In genomic region chr15:62850791-62851291, GRCh38 we compare ENCODE assay signal across 11 cellular contexts.
DNase-seq lines count a peak whose midpoint lies in the region; ATAC-seq and TF ChIP-seq lines count a peak whose summit lies in the region.
"Had no signal": no experiment of that assay in that cellular context is flagged by ENCODE, and none has a peak within 500 bp of the region (broad histone marks: within the 10 kb centered on the region; RNA-seq: fewer than 3 reads in every experiment).

No MANE protein-coding gene starts in this region.

- H3F3A ChIP-seq in SK-N-SH (replicated peaks; ENCODE audit: insufficient read depth), result peaks cover 20% of the 10 kb centered on the region

- ATAC-seq in foreskin keratinocyte (peak; percentile 40), heart left ventricle (no peak), HG03432 (IDR thresholded peaks at IDR 0.05; ENCODE audit: unreplicated experiment) (no peak)
- ATAC-seq: stimulated activated memory B cell treated with anti-CD40 and anti-IgM and Interleukin-4, amounts not matched to agents 10 μg/mL and 1 μg/mL and 100 μg/mL, for 72 hours had no signal

- H3K27ac ChIP-seq in SK-N-SH (ENCODE audit: low read depth in 2 of 2, low read length in 1 of 2) (peak overlapping the region; percentile 86 to 91), foreskin keratinocyte (no peak overlapping the region), rectal smooth muscle tissue (ENCODE audit: low read depth, low read length) (peak overlapping the region; percentile 60), heart left ventricle (peak overlapping the region in 1 of 12 donors; percentile 37), vagina (no peak overlapping the region)

- peaks cover 3% of the 10 kb centered on the region; the same call in 1 of the 2 replicates for H3K79me2 ChIP-seq in SK-N-SH (ENCODE audit: insufficient read depth)

- no peaks in the 10 kb centered on the region for H4K20me1 ChIP-seq in SK-N-SH (ENCODE audit: insufficient read depth)

- no peaks in the 10 kb centered on the region for H3K9me2 ChIP-seq in SK-N-SH

- H3K36me3 ChIP-seq in SK-N-SH (replicated peaks in 1 of 2; ENCODE audit: control insufficient read depth in 1 of 2, insufficient read depth in 2 of 2, low read length in 1 of 2), result no peaks in the 10 kb centered on the region
- no peaks in the 10 kb centered on the region for H3K36me3 ChIP-seq in rectal smooth muscle tissue (ENCODE audit: control insufficient read depth, insufficient read depth, low read length)
- no peaks in the 10 kb centered on the region for H3K36me3 ChIP-seq in heart left ventricle
- H3K36me3 ChIP-seq in vagina, result no peaks in the 10 kb centered on the region

- TF ChIP-seq POLR2A in heart left ventricle (IDR thresholded peaks at IDR 0.05) (no peak), vagina (IDR thresholded peaks at IDR 0.05) (no peak)

- H3K4me2 ChIP-seq in SK-N-SH, result peak overlapping the region; percentile 60

- H3K4me3 ChIP-seq in SK-N-SH (ENCODE audit: low read depth in 2 of 2, low read length in 1 of 2) (peak overlapping the region in 1 of 2 experiments; percentile 43; a peak in 1 of 4 replicates), rectal smooth muscle tissue (ENCODE audit: low read length) (no peak overlapping the region), heart left ventricle (no peak overlapping the region), vagina (no peak overlapping the region)

- CTCF ChIA-PET in SK-N-SH (lab: Yijun Ruan, JAX), result interaction anchor here (0.6 to 1.0 kb wide), 4 partner anchors 10 to 220 kb away, joined by 3 to 5 read pairs (median 4); no protein-coding TSS in a partner anchor

- DNase-seq in GM03348 (ENCODE audit: low spot score) (peak; percentile 85), SK-N-SH (no peak), foreskin keratinocyte (peak; percentile 69 to 87), heart left ventricle (no peak), vagina (ENCODE audit: extremely low spot score in 2 of 2) (no peak), activated T-cell treated with anti-CD3 and anti-CD28 coated beads for 4 hours (no peak)
- DNase-seq: GF-D8, NCI-H1105 treated with DMSO at 0.1 percent for 48 hours had no signal

- POLR2A ChIA-PET in SK-N-SH (lab: Yijun Ruan, JAX), result no interaction called here

- WGBS in SK-N-SH (ENCODE audit: low lambda C conversion rate), result 21% methylated on average over 9 of the region's 9 CpGs
- WGBS in heart left ventricle, 4 donors, result 81 to 86% (median 84%) methylated on average over 8 to 9 of the region's 9 CpGs

- TF ChIP-seq RAD21 in SK-N-SH (IDR thresholded peaks at IDR 0.05; ENCODE audit: low read length), result no peak

- H3K9me3 ChIP-seq in SK-N-SH (no peaks in the 10 kb centered on the region), heart left ventricle (no peaks in the 10 kb centered on the region), vagina (no peaks in the 10 kb centered on the region)

- H2AFZ ChIP-seq in SK-N-SH (ENCODE audit: low read depth), result peak overlapping the region; percentile 30; the same call in 1 of the 2 replicates

- peaks cover 14 to 19% of the 10 kb centered on the region in 2 experiments for H3K4me1 ChIP-seq in SK-N-SH (ENCODE audit: control insufficient read depth in 1 of 2, insufficient read depth in 2 of 2, low read depth in 1 of 2, low read length in 1 of 2)
- peaks cover 8% of the 10 kb centered on the region for H3K4me1 ChIP-seq in foreskin keratinocyte
- peaks cover 8% of the 10 kb centered on the region for H3K4me1 ChIP-seq in rectal smooth muscle tissue (ENCODE audit: control insufficient read depth, insufficient read depth, low read length)
- peaks cover 0 to 24% (median 13%) of the 10 kb centered on the region in 12 donors for H3K4me1 ChIP-seq in heart left ventricle
- H3K4me1 ChIP-seq in vagina, result peaks cover 9% of the 10 kb centered on the region

- no peak for TF ChIP-seq CTCF in SK-N-SH (IDR thresholded peaks at IDR 0.05)
- TF ChIP-seq CTCF in foreskin keratinocyte (conservative IDR thresholded peaks at IDR 0.05), result no peak
- TF ChIP-seq CTCF in heart left ventricle (IDR thresholded peaks at IDR 0.05), result no peak
- no peak for TF ChIP-seq CTCF in vagina (IDR thresholded peaks at IDR 0.05)

- intact Hi-C loops in heart left ventricle (cut with DNase I) (loop anchor here in 1 of 10 donors (5.0 kb wide), 1 partner anchor 191 kb away; the partner anchor contains the start of gene TPM1), vagina (cut with DNase I) (no loop called here)

- H3K9ac ChIP-seq in SK-N-SH (peak overlapping the region; percentile 71), rectal smooth muscle tissue (ENCODE audit: low read length) (no peak overlapping the region)

- TF ChIP-seq EP300 in SK-N-SH (IDR thresholded peaks at IDR 0.05; ENCODE audit: borderline replicate concordance in 1 of 2, low read depth in 1 of 2, low read length in 1 of 2), result peak in 1 of 2 experiments; percentile 97; a peak in 2 of 4 replicates

- no peaks in the 10 kb centered on the region for H3K27me3 ChIP-seq in SK-N-SH (ENCODE audit: insufficient read depth)
- H3K27me3 ChIP-seq in foreskin keratinocyte, result no peaks in the 10 kb centered on the region
- no peaks in the 10 kb centered on the region for H3K27me3 ChIP-seq in rectal smooth muscle tissue (ENCODE audit: control insufficient read depth, insufficient read depth, low read length)
- no peaks in the 10 kb centered on the region for H3K27me3 ChIP-seq in heart left ventricle
- H3K27me3 ChIP-seq in vagina, result no peaks in the 10 kb centered on the region

TF ChIP-seq in SK-N-SH, 30 proteins besides CTCF, POLR2A, EP300 and RAD21 (continues in another document):
- TF ChIP-seq GABPA (IDR thresholded peaks at IDR 0.05; ENCODE audit: low read depth), result 0 out of 2 replicates have a peak, but pooled peaks have one; percentile 8
- TF ChIP-seq SIN3A (IDR thresholded peaks at IDR 0.05; ENCODE audit: borderline replicate concordance, low read depth, low read length), result peak; percentile 69; the same call in 1 of the 2 replicates
- TF ChIP-seq TCF12 (IDR thresholded peaks at IDR 0.05), result peak; percentile 96
- peak; percentile 59; the same call in 1 of the 2 replicates for TF ChIP-seq YY1 (IDR thresholded peaks at IDR 0.05; ENCODE audit: low read depth)
- peak; percentile 27; the same call in 1 of the 2 replicates for TF ChIP-seq TAF1 (IDR thresholded peaks at IDR 0.05; ENCODE audit: borderline replicate concordance, low read depth, low read length)
- TF ChIP-seq NFIC (IDR thresholded peaks at IDR 0.05; ENCODE audit: borderline replicate concordance), result peak; percentile 80
- peak; percentile 62; the same call in 1 of the 2 replicates for TF ChIP-seq POLR2AphosphoS5 (IDR thresholded peaks at IDR 0.05; ENCODE audit: low read depth, low read length)
- no peak for TF ChIP-seq EZH2phosphoT487 (IDR thresholded peaks at IDR 0.05; ENCODE audit: borderline replicate concordance, low read depth)
- no peak for TF ChIP-seq ELF1 (IDR thresholded peaks at IDR 0.05)
- peak; percentile 78 for TF ChIP-seq JUND (IDR thresholded peaks at IDR 0.05)
- TF ChIP-seq SMC3 (IDR thresholded peaks at IDR 0.05; ENCODE audit: low read depth, low read length), result no peak
- TF ChIP-seq FOSL2 (IDR thresholded peaks at IDR 0.05; ENCODE audit: borderline replicate concordance, low read depth), result peak; percentile 62; the same call in 1 of the 2 replicates
- TF ChIP-seq FOXJ3 (CRISPR knock-in tag; IDR thresholded peaks at IDR 0.05), result no peak
- no peak for TF ChIP-seq RCOR1 (IDR thresholded peaks at IDR 0.05; ENCODE audit: low read length)
- TF ChIP-seq TEAD4 (IDR thresholded peaks at IDR 0.05; ENCODE audit: borderline replicate concordance, insufficient read depth), result peak; percentile 97
- TF ChIP-seq MAX (IDR thresholded peaks at IDR 0.05; ENCODE audit: low read depth), result peak; percentile 83; the same call in 1 of the 2 replicates
- TF ChIP-seq CHD2 (IDR thresholded peaks at IDR 0.05; ENCODE audit: low read length, partially characterized antibody), result no peak
- no peak for TF ChIP-seq RFX5 (IDR thresholded peaks at IDR 0.05; ENCODE audit: low read length)
- TF ChIP-seq REST (IDR thresholded peaks at IDR 0.05; ENCODE audit: low read depth, low read length), result 0 out of 2 replicates have a peak, but pooled peaks have one; percentile 41

Comparison
In these comparisons a context has a peak if more than half of its experiments do, and no peak if none do; other contexts are left out.
1. DNase-seq: peak in GM03348 (single experiment) and foreskin keratinocyte (2 of 2); none in SK-N-SH (single experiment), heart left ventricle (0 of 5), vagina (0 of 2) and activated T-cell treated with anti-CD3 and anti-CD28 coated beads for 4 hours (single experiment).
2. H3K27ac ChIP-seq: peak in SK-N-SH (2 of 2) and rectal smooth muscle tissue (single experiment); none in foreskin keratinocyte (single experiment) and vagina (single experiment).